ENCODE assay signal across 18 cellular contexts in genomic region chr3:172210355-172210754, GRCh38.
DNase-seq lines count a peak whose midpoint lies in the region; ATAC-seq, FAIRE-seq and TF ChIP-seq lines count a peak whose summit lies in the region.
"Had no signal": no experiment of that assay in that cellular context is flagged by ENCODE, and none has a peak within 500 bp of the region (broad histone marks: within the 10 kb centered on the region; RNA-seq: fewer than 3 reads in every experiment).

No MANE protein-coding gene starts in this region.

- H3K27ac ChIP-seq in RWPE1 = peak overlapping the region; percentile 56
- H3K27ac ChIP-seq: HL-60, KMS-11 had no signal

- H3K27me3 ChIP-seq in skeletal muscle satellite cell (ENCODE audit: control insufficient read depth, insufficient read depth, low read length) = no peaks in the 10 kb centered on the region

- no peak for TF ChIP-seq CTCF in RWPE1 (conservative IDR thresholded peaks at IDR 0.05; ENCODE audit: low read depth)
- no peak for TF ChIP-seq CTCF in fibroblast of the aortic adventitia (IDR thresholded peaks at IDR 0.05; ENCODE audit: insufficient read depth, low read length)

- DNase-seq in ELR (ENCODE audit: low read depth) (peak; percentile 31), RWPE1 (ENCODE audit: low spot score) (no peak), fibroblast of the aortic adventitia (ENCODE audit: low read depth) (peak; percentile 67), RCC 7860 (ENCODE audit: low spot score) (no peak)
- DNase-seq: activated CD4-positive, alpha-beta T cell treated with anti-CD3 and anti-CD28 coated beads, Interleukin-2, amount 50 U/mL, for 1 hour; activated T-cell treated with anti-CD3 and anti-CD28 coated beads, Interleukin-2, amount 50 U/mL, for 1 hour; AML-193; NCI-H1694 had no signal

- peaks cover 58% of the 10 kb centered on the region for H3K4me1 ChIP-seq in skeletal muscle satellite cell (ENCODE audit: control insufficient read depth, insufficient read depth, low read length)

- no peak for FAIRE-seq in RCC 7860 (lab: Jason Lieb, UNC)
- FAIRE-seq: D721Med, endothelial cell of umbilical vein, islet of Langerhans had no signal

- no peak overlapping the region for H3K4me3 ChIP-seq in fibroblast of the aortic adventitia (ENCODE audit: low read depth, low read length)
- no peak overlapping the region for H3K4me3 ChIP-seq in skeletal muscle satellite cell (ENCODE audit: low read length)

- peak overlapping the region; percentile 74 for H3K4me2 ChIP-seq in skeletal muscle satellite cell (ENCODE audit: low read length)
- H3K4me2 ChIP-seq: KMS-11 had no signal

- H3K9ac ChIP-seq in skeletal muscle satellite cell (ENCODE audit: low read depth, low read length) = peak overlapping the region; percentile 69
- H3K9ac ChIP-seq: KMS-11 had no signal

- ATAC-seq in GM21717 (IDR thresholded peaks at IDR 0.05; ENCODE audit: unreplicated experiment) = no peak
- no peak for ATAC-seq in HG02571 (IDR thresholded peaks at IDR 0.05; ENCODE audit: unreplicated experiment)
- no peak for ATAC-seq in GM18511 (IDR thresholded peaks at IDR 0.05; ENCODE audit: unreplicated experiment)
- ATAC-seq: activated naive CD4-positive, alpha-beta T cell treated with anti-CD3 and anti-CD28 coated beads, Interleukin-2, amount 50 U/mL, for 72 hours had no signal

- CTCF ChIA-PET in RWPE1 (lab: Yijun Ruan, JAX) = no interaction called here

- POLR2A ChIA-PET in RWPE1 (lab: Yijun Ruan, JAX; ENCODE audit: low non-redundant PET) = no interaction called here

- H3K36me3 ChIP-seq in skeletal muscle satellite cell (ENCODE audit: insufficient read depth, low read length) = peaks cover 9% of the 10 kb centered on the region

- H3K9me3 ChIP-seq in skeletal muscle satellite cell (replicated peaks; ENCODE audit: low read length) = no peaks in the 10 kb centered on the region

Comparison
In these comparisons a context has a peak if more than half of its experiments do, and no peak if none do; other contexts are left out.
1. DNase-seq: peak in ELR (single experiment) and fibroblast of the aortic adventitia (single experiment); none in RWPE1 (single experiment) and RCC 7860 (single experiment).